1 cellular context compared by ENCODE assay signal in genomic region chr19:18521692-18522123, GRCh38.
A peak's percentile ranks its signal among the peaks of the same experiment; 100 is the strongest.
TF ChIP-seq lines count a peak whose summit lies in the region.

Gene ELL (minus strand): TSS chr19:18522070. CDS start chr19:18522055, 15 bp downstream.

TF ChIP-seq in HEK293, 187 proteins besides CTCF, POLR2A, EP300 and RAD21 (continued from another document):
- TF ChIP-seq KLF17 (tag by site-specific recombination; IDR thresholded peaks at IDR 0.05): peak; percentile 88
- TF ChIP-seq REST (tag by site-specific recombination; IDR thresholded peaks at IDR 0.05): peak; percentile 42; the same call in 1 of the 2 replicates
- TF ChIP-seq GFI1B (tag by site-specific recombination; IDR thresholded peaks at IDR 0.05): no peak
- TF ChIP-seq YY1 (tag by site-specific recombination; IDR thresholded peaks at IDR 0.05): peak; percentile 92
- peak; percentile 75; the same call in 1 of the 2 replicates for TF ChIP-seq ZNF76 (tag by site-specific recombination; IDR thresholded peaks at IDR 0.05; ENCODE audit: borderline replicate concordance, low read depth)
- peak; percentile 37 for TF ChIP-seq ZFHX2 (tag by site-specific recombination; conservative IDR thresholded peaks at IDR 0.05)
- no peak for TF ChIP-seq ZNF555 (tag by site-specific recombination; conservative IDR thresholded peaks at IDR 0.05)
- peak; percentile 46 for TF ChIP-seq ZXDB (tag by site-specific recombination; IDR thresholded peaks at IDR 0.05)
- peak; percentile 32; the same call in 1 of the 2 replicates for TF ChIP-seq EGR2 (tag by site-specific recombination; IDR thresholded peaks at IDR 0.05; ENCODE audit: low read depth)
- TF ChIP-seq ZNF416 (tag by site-specific recombination; IDR thresholded peaks at IDR 0.05): no peak
- 0 out of 2 replicates have a peak, but pooled peaks have one; percentile 1 for TF ChIP-seq ZBTB20 (tag by site-specific recombination; IDR thresholded peaks at IDR 0.05)
- no peak for TF ChIP-seq ZNF292 (tag by site-specific recombination; IDR thresholded peaks at IDR 0.05; ENCODE audit: borderline replicate concordance, low read depth)
- no peak for TF ChIP-seq ZNF473 (tag by site-specific recombination; IDR thresholded peaks at IDR 0.05)
- no peak for TF ChIP-seq ZSCAN18 (tag by site-specific recombination; IDR thresholded peaks at IDR 0.05)
- TF ChIP-seq REPIN1 (tag by site-specific recombination; IDR thresholded peaks at IDR 0.05; ENCODE audit: low read depth): peak; percentile 55; the same call in 1 of the 2 replicates
- peak; percentile 68 for TF ChIP-seq SP7 (tag by site-specific recombination; IDR thresholded peaks at IDR 0.05)
TF ChIP-seq in HEK293: peak in this region for 36.
